In genomic region chr20:35216541-35216940, GRCh38 we compare ENCODE assay signal across 24 cellular contexts. TPM values are rescaled to one million over a fixed set of nuclear protein-coding genes. Genes with fewer than 3 reads are reported as not detected.
DNase-seq lines count a peak whose midpoint lies in the region; ATAC-seq, FAIRE-seq and TF ChIP-seq lines count a peak whose summit lies in the region.
"Had no signal": no experiment of that assay in that cellular context is flagged by ENCODE, and none has a peak within 500 bp of the region (broad histone marks: within the 10 kb centered on the region; RNA-seq: fewer than 3 reads in every experiment).

No MANE protein-coding gene starts in this region.

- TF ChIP-seq RAD21 in K562 (CRISPR knock-in tag; conservative IDR thresholded peaks at IDR 0.05 in 1 of 2, IDR thresholded peaks at IDR 0.05 in 1 of 2), result no peak

- in situ Hi-C loops in mammary epithelial cell (cut with MboI; ENCODE audit: low sequenced_read_pairs in 2 of 2) (no loop called here), K562 (cut with MboI) (loop anchor here (10.0 kb wide), 1 partner anchor 382 kb away; no protein-coding TSS in a partner anchor)

- H2AFZ ChIP-seq in mammary epithelial cell (ENCODE audit: low read depth, low read length), result no peak overlapping the region
- H2AFZ ChIP-seq in PC-9, result no peak overlapping the region
- H2AFZ ChIP-seq in K562 (ENCODE audit: low read depth, low read length), result no peak overlapping the region

- H3K79me2 ChIP-seq in mammary epithelial cell (ENCODE audit: insufficient read depth, low read length) (no peaks in the 10 kb centered on the region), PC-9 (ENCODE audit: low read depth) (no peaks in the 10 kb centered on the region), K562 (ENCODE audit: control insufficient read depth, insufficient read depth, low read length) (no peaks in the 10 kb centered on the region)

- H4K20me1 ChIP-seq in mammary epithelial cell (ENCODE audit: insufficient read depth, low read length) (no peaks in the 10 kb centered on the region), PC-9 (ENCODE audit: insufficient read depth) (no peaks in the 10 kb centered on the region), K562 (replicated peaks; ENCODE audit: control insufficient read depth, insufficient read depth, low read length) (no peaks in the 10 kb centered on the region)
- H4K20me1 ChIP-seq: BLaER1 treated with 17β-estradiol and CSF1 and Interleukin-3, amounts not matched to agents 10 nM and 100 nM had no signal

- H3K4me3 ChIP-seq in mammary epithelial cell (replicated peaks in 1 of 3; ENCODE audit: insufficient read depth in 1 of 3, low read depth in 2 of 3, low read length in 3 of 3) (no peak overlapping the region), breast epithelium (no peak overlapping the region), PC-9 (no peak overlapping the region), K562 (no peak overlapping the region), sigmoid colon (no peak overlapping the region)
- H3K4me3 ChIP-seq: BLaER1 treated with 17β-estradiol and CSF1 and Interleukin-3, amounts not matched to agents 10 nM and 100 nM had no signal

- 0 out of 2 replicates have a peak, but pooled peaks cover 5% of the 10 kb centered on the region for H3K9me2 ChIP-seq in PC-9 (ENCODE audit: insufficient read depth)
- H3K9me2 ChIP-seq: SK-N-SH had no signal

- ATAC-seq in K562, result no peak
- ATAC-seq: CD8-positive, alpha-beta T cell had no signal

- intact Hi-C loops in mammary epithelial cell (cut with micrococcal nuclease) (loop anchor here (5.0 kb wide), 1 partner anchor 46 kb away; no protein-coding TSS in a partner anchor), breast epithelium (cut with DNase I; ENCODE audit: low total_unique reads) (no loop called here), PC-9 (cut with micrococcal nuclease; ENCODE audit: unreplicated experiment) (no loop called here), K562 (cut with micrococcal nuclease) (no loop called here), sigmoid colon (cut with DNase I) (no loop called here)

- H3K4me1 ChIP-seq in mammary epithelial cell (ENCODE audit: insufficient read depth, low read length) (peaks cover 8% of the 10 kb centered on the region), breast epithelium (no peaks in the 10 kb centered on the region), PC-9 (replicated peaks; ENCODE audit: insufficient read depth) (peaks cover 28% of the 10 kb centered on the region), K562 (replicated peaks in 1 of 2; ENCODE audit: control insufficient read depth in 2 of 2, insufficient read depth in 2 of 2, low read length in 2 of 2) (peaks cover 3 to 7% of the 10 kb centered on the region in 2 experiments; a peak in 2 of 5 replicates), sigmoid colon (no peaks in the 10 kb centered on the region)
- H3K4me1 ChIP-seq: BLaER1 treated with 17β-estradiol and CSF1 and Interleukin-3, amounts not matched to agents 10 nM and 100 nM had no signal

- peak; percentile 32 for DNase-seq in mammary epithelial cell
- no peak for DNase-seq in breast epithelium (ENCODE audit: low spot score in 2 of 2)
- DNase-seq in PC-9, result no peak
- no peak for DNase-seq in K562 (ENCODE audit: extremely low read depth in 1 of 4, low spot score in 3 of 4)
- no peak for DNase-seq in urothelium cell line (ENCODE audit: low spot score)
- no peak for DNase-seq in NCI-H345 treated with DMSO at 0.1 percent for 48 hours (lab: John Stamatoyannopoulos, UW; ENCODE audit: unreplicated experiment)
- no peak for DNase-seq in sigmoid colon
- no peak for DNase-seq in hippocampal formation (lab: John Stamatoyannopoulos, UW)
- DNase-seq: CD8-positive, alpha-beta T cell; GDM1; H9; Kasumi-1; NCI-H1092; NCI-H1436; NCI-H1930; NCI-H345; NCI-H524 treated with DMSO at 0.1 percent for 48 hours; RPMI8226; SHP77; SK-N-SH had no signal

- FAIRE-seq in K562 (lab: Jason Lieb, UNC), result no peak
- FAIRE-seq in urothelium cell line (lab: Jason Lieb, UNC), result peak; percentile 37

- CTCF ChIA-PET in mammary epithelial cell (lab: Charles Lee; ENCODE audit: low non-redundant PET) (no interaction called here), PC-9 (lab: Charles Lee) (no interaction called here), K562 (lab: Yijun Ruan, JAX; ENCODE audit: low intra/inter-chr PET ratio) (no interaction called here)

- no peak for TF ChIP-seq EP300 in K562 (IDR thresholded peaks at IDR 0.05; ENCODE audit: low read length)
- TF ChIP-seq EP300 in sigmoid colon (IDR thresholded peaks at IDR 0.05), result no peak

- POLR2A ChIA-PET in PC-9 (lab: Charles Lee; ENCODE audit: unreplicated experiment) (no interaction called here), K562 (lab: Yijun Ruan, JAX) (interaction anchor here (1.2 kb wide), 1 partner anchor 48 kb away, joined by 4 read pairs; no protein-coding TSS in a partner anchor)

- H3K9ac ChIP-seq in mammary epithelial cell (ENCODE audit: insufficient read depth, low read length), result no peak overlapping the region
- H3K9ac ChIP-seq in K562 (ENCODE audit: insufficient read depth in 1 of 2, low read depth in 2 of 2, low read length in 2 of 2), result no peak overlapping the region
- H3K9ac ChIP-seq: BLaER1 treated with 17β-estradiol and CSF1 and Interleukin-3, amounts not matched to agents 10 nM and 100 nM; SK-N-SH had no signal

- TF ChIP-seq POLR2A in breast epithelium (IDR thresholded peaks at IDR 0.05), result no peak
- TF ChIP-seq POLR2A in K562 (conservative IDR thresholded peaks at IDR 0.05), result no peak
- TF ChIP-seq POLR2A in sigmoid colon (IDR thresholded peaks at IDR 0.05), result no peak

- peaks cover 19% of the 10 kb centered on the region for H3F3A ChIP-seq in PC-9 (ENCODE audit: insufficient read depth, low read depth)

- H3K4me2 ChIP-seq in mammary epithelial cell (ENCODE audit: insufficient read depth, low read depth, low read length) (no peak overlapping the region), PC-9 (no peak overlapping the region), K562 (ENCODE audit: insufficient read depth, low read length) (no peak overlapping the region)
- H3K4me2 ChIP-seq: BLaER1 treated with 17β-estradiol and CSF1 and Interleukin-3, amounts not matched to agents 10 nM and 100 nM; SK-N-SH had no signal

- no peaks in the 10 kb centered on the region for H3K9me1 ChIP-seq in K562 (ENCODE audit: control insufficient read depth, insufficient read depth, low read length)

- dilution Hi-C loops in mammary epithelial cell (cut with HindIII; ENCODE audit: low sequenced_read_pairs), result no loop called here

- WGBS in mammary epithelial cell (ENCODE audit: low coverage, missing lambda C conversion rate), result 81% methylated on average over 5 of the region's 5 CpGs
- WGBS in K562 (ENCODE audit: insufficient coverage, low coverage, missing lambda C conversion rate), result 21% methylated on average over 5 of the region's 5 CpGs
- 93 to 94% methylated on average over 5 of the region's 5 CpGs for WGBS in sigmoid colon, 2 donors

- H3K27ac ChIP-seq in mammary epithelial cell (ENCODE audit: insufficient read depth, low read depth, low read length) (no peak overlapping the region), breast epithelium (no peak overlapping the region), PC-9 (peak overlapping the region; percentile 94; the same call in 1 of the 2 replicates), K562 (ENCODE audit: extremely low read depth, low read depth, low read length) (no peak overlapping the region), sigmoid colon (no peak overlapping the region)
- H3K27ac ChIP-seq: 22Rv1; BLaER1 treated with 17β-estradiol and CSF1 and Interleukin-3, amounts not matched to agents 10 nM and 100 nM had no signal

- H3K9me3 ChIP-seq in mammary epithelial cell (replicated peaks; ENCODE audit: insufficient read depth, low read length) (no peaks in the 10 kb centered on the region), breast epithelium (no peaks in the 10 kb centered on the region), PC-9 (ENCODE audit: insufficient read depth, low read depth) (no peaks in the 10 kb centered on the region; the same call in 1 of the 2 replicates), K562 (replicated peaks; ENCODE audit: control insufficient read depth, insufficient read depth, low read depth, low read length) (no peaks in the 10 kb centered on the region), sigmoid colon (no peaks in the 10 kb centered on the region)
- H3K9me3 ChIP-seq: BLaER1 treated with 17β-estradiol and CSF1 and Interleukin-3, amounts not matched to agents 10 nM and 100 nM; SK-N-SH had no signal

- H3K36me3 ChIP-seq in mammary epithelial cell (ENCODE audit: insufficient read depth, low read length) (no peaks in the 10 kb centered on the region), breast epithelium (no peaks in the 10 kb centered on the region), PC-9 (ENCODE audit: low read depth) (no peaks in the 10 kb centered on the region), K562 (ENCODE audit: control insufficient read depth, insufficient read depth, low read length) (no peaks in the 10 kb centered on the region), sigmoid colon (peaks cover 0 to 27% (median 2%) of the 10 kb centered on the region in 4 donors)

- BruUV-seq in mammary epithelial cell (replicated peaks; lab: Mats Ljungman, UMichigan), result no TSS peak
- BruUV-seq in PC-9 (replicated peaks; lab: Mats Ljungman, UMichigan), result no TSS peak
- BruUV-seq in K562 (replicated peaks; lab: Mats Ljungman, UMichigan), result no TSS peak

- TF ChIP-seq CTCF in mammary epithelial cell (conservative IDR thresholded peaks at IDR 0.05 in 1 of 2, IDR thresholded peaks at IDR 0.05 in 1 of 2; ENCODE audit: extremely low read depth in 1 of 2, insufficient read depth in 1 of 2, low read depth in 1 of 2, low read length in 2 of 2) (no peak), breast epithelium (IDR thresholded peaks at IDR 0.05) (no peak), PC-9 (conservative IDR thresholded peaks at IDR 0.05) (no peak), K562 (IDR thresholded peaks at IDR 0.05 in 2 of 3, conservative IDR thresholded peaks at IDR 0.05 in 1 of 3; ENCODE audit: insufficient read depth in 2 of 3, low read depth in 1 of 3, low read length in 3 of 3) (no peak), sigmoid colon (IDR thresholded peaks at IDR 0.05) (no peak)

- H3K27me3 ChIP-seq in mammary epithelial cell (ENCODE audit: insufficient read depth, low read length) (no peaks in the 10 kb centered on the region), breast epithelium (no peaks in the 10 kb centered on the region), PC-9 (ENCODE audit: insufficient read depth, low read depth) (no peaks in the 10 kb centered on the region), K562 (ENCODE audit: control insufficient read depth in 2 of 2, insufficient read depth in 2 of 2, low read length in 2 of 2) (peaks cover 4 to 5% of the 10 kb centered on the region in 2 experiments; a peak in 1 of 5 replicates), sigmoid colon (no peaks in the 10 kb centered on the region)
- H3K27me3 ChIP-seq: BLaER1 treated with 17β-estradiol and CSF1 and Interleukin-3, amounts not matched to agents 10 nM and 100 nM had no signal

RNA-seq across cellular contexts. Expression of gene MMP24, which starts 9.9 kb away (rescaled TPM):
- 1 to 10 TPM in 1 of 2 donors, under 1 TPM in 1; 0.12 to 6.8 TPM for total RNA-seq in mammary epithelial cell
- polyA plus RNA-seq in mammary epithelial cell, result 0.11 TPM
- not detected for polyA minus RNA-seq in mammary epithelial cell
- total RNA-seq in breast epithelium, result 1 to 10 TPM in 1 of 3 donors, under 1 TPM in 2; 0.80 to 2.5 (median 0.98) TPM
- 0.45 and 0.48 TPM in 2 replicates for total RNA-seq in PC-9 (2021)
- 0.18 and 0.23 TPM in 2 replicates for total RNA-seq in K562 (2011; cell fraction: chromatin; rRNA removed; ENCODE audit: low replicate concordance)
- 0.13 and 0.17 TPM in 2 replicates for total RNA-seq in K562 (2011; cell fraction: nucleolus; rRNA removed)
- total RNA-seq in K562 (2011; cell fraction: nucleoplasm; rRNA removed), result 0.15 TPM in 1 of 2 replicates, not detected in the other
- not detected in 2 replicates for total RNA-seq in K562 (2014; rRNA removed)
- total RNA-seq in K562 (2014; rRNA removed; fragmentation: Illumina TruSeq; extraction: Trizol), result 0.03 TPM in 1 of 2 replicates, not detected in the other
- total RNA-seq in K562 (2015; rRNA removed; fragmentation: Illumina TruSeq; extraction: Trizol), result 0.07 and 0.08 TPM in 2 replicates
- total RNA-seq in K562 (2021), result 0.09 TPM in 1 of 2 replicates, not detected in the other
- 0.03 and 0.05 TPM in 2 replicates for polyA plus RNA-seq in K562 (2011; rRNA removed)
- 0.04 and 0.09 TPM in 2 replicates for polyA plus RNA-seq in K562 (2011; cell fraction: cytosol; rRNA removed)
- 0.10 and 0.13 TPM in 2 replicates for polyA plus RNA-seq in K562 (2011; cell fraction: nucleus; rRNA removed)
- 0.09 and 0.19 TPM in 2 replicates for polyA plus RNA-seq in K562 (2012)
- 0.03 and 0.04 TPM in 2 replicates for polyA plus RNA-seq in K562 (2014; fragmentation: Illumina TruSeq; extraction: Trizol)
- polyA plus RNA-seq in K562 (2014; fragmentation: Nextera tagmentation; extraction: Ambion mirVana), result not detected
- polyA plus RNA-seq in K562 (2014; rRNA removed), result not detected in 2 replicates
- 0.06 TPM in 1 of 2 replicates, not detected in the other for polyA minus RNA-seq in K562 (2011; rRNA and poly(A)+ RNA removed)
- polyA minus RNA-seq in K562 (2011; cell fraction: cytosol; rRNA and poly(A)+ RNA removed), result not detected in 2 replicates
- 0.13 and 0.22 TPM in 2 replicates for polyA minus RNA-seq in K562 (2011; cell fraction: nucleus; rRNA and poly(A)+ RNA removed)
- total RNA-seq in sigmoid colon, result 1 to 10 TPM in 3 of 4 donors, under 1 TPM in 1; 0.16 to 1.4 (median 1.1) TPM
- under 1 TPM; under 0.01 to 0.46 (median 0.39) TPM for polyA plus RNA-seq in sigmoid colon
- total RNA-seq: OCI-LY7 had no signal

RNA-seq across cellular contexts. Expression of gene PROCR, which starts 44.7 kb away (rescaled TPM):
- total RNA-seq in mammary epithelial cell, result 10 to 100 TPM; 19.2 to 44.8 TPM
- 68.8 TPM for polyA plus RNA-seq in mammary epithelial cell
- 22.0 TPM for polyA minus RNA-seq in mammary epithelial cell
- 10 to 100 TPM; 34.1 to 87.9 (median 39.8) TPM for total RNA-seq in breast epithelium
- 5.1 and 7.5 TPM in 2 replicates for total RNA-seq in PC-9 (2021)
- total RNA-seq in K562 (2011; cell fraction: chromatin; rRNA removed; ENCODE audit: low replicate concordance), result 2.5 and 7.2 TPM in 2 replicates
- 10.1 and 13.0 TPM in 2 replicates for total RNA-seq in K562 (2011; cell fraction: nucleolus; rRNA removed)
- 7.0 and 8.1 TPM in 2 replicates for total RNA-seq in K562 (2011; cell fraction: nucleoplasm; rRNA removed)
- total RNA-seq in K562 (2014; rRNA removed), result 4.9 and 5.7 TPM in 2 replicates
- total RNA-seq in K562 (2014; rRNA removed; fragmentation: Illumina TruSeq; extraction: Trizol), result 3.4 and 3.7 TPM in 2 replicates
- 3.8 and 4.0 TPM in 2 replicates for total RNA-seq in K562 (2015; rRNA removed; fragmentation: Illumina TruSeq; extraction: Trizol)
- 4.1 and 4.5 TPM in 2 replicates for total RNA-seq in K562 (2021)
- 5.3 and 7.1 TPM in 2 replicates for polyA plus RNA-seq in K562 (2011; rRNA removed)
- 6.2 and 20.5 TPM in 2 replicates for polyA plus RNA-seq in K562 (2011; cell fraction: cytosol; rRNA removed)
- 2.5 and 4.1 TPM in 2 replicates for polyA plus RNA-seq in K562 (2011; cell fraction: nucleus; rRNA removed)
- polyA plus RNA-seq in K562 (2012), result 5.5 and 7.4 TPM in 2 replicates
- polyA plus RNA-seq in K562 (2014; fragmentation: Illumina TruSeq; extraction: Trizol), result 3.6 and 4.6 TPM in 2 replicates
- polyA plus RNA-seq in K562 (2014; fragmentation: Nextera tagmentation; extraction: Ambion mirVana), result 1 to 10 TPM; 1.6 to 2.6 TPM
- 6.1 and 9.6 TPM in 2 replicates for polyA plus RNA-seq in K562 (2014; rRNA removed)
- polyA minus RNA-seq in K562 (2011; rRNA and poly(A)+ RNA removed), result 2.6 and 3.9 TPM in 2 replicates
- 2.5 and 3.1 TPM in 2 replicates for polyA minus RNA-seq in K562 (2011; cell fraction: cytosol; rRNA and poly(A)+ RNA removed)
- 0.81 and 1.3 TPM in 2 replicates for polyA minus RNA-seq in K562 (2011; cell fraction: nucleus; rRNA and poly(A)+ RNA removed)
- total RNA-seq in sigmoid colon, result 10 to 100 TPM; 12.4 to 53.5 (median 33.8) TPM
- polyA plus RNA-seq in sigmoid colon, result 10 to 100 TPM; 12.9 to 22.8 (median 17.6) TPM
- total RNA-seq: OCI-LY7 had no signal
- polyA plus RNA-seq: IgD-negative memory B cell had no signal
